18 cellular contexts compared by ENCODE assay signal in genomic region chr7:41421056-41421455, GRCh38.
"Had no signal": no experiment of that assay in that cellular context is flagged by ENCODE, and none has a peak within 500 bp of the region (broad histone marks: within the 10 kb centered on the region; RNA-seq: fewer than 3 reads in every experiment).

No MANE protein-coding gene starts in this region.

- DNase-seq: dermis blood vessel endothelial cell; dorsolateral prefrontal cortex; effector CD4-positive, alpha-beta T cell; effector memory CD4-positive, alpha-beta T cell; foreskin fibroblast; foreskin melanocyte; heart left ventricle; hippocampal formation; left cardiac atrium; left lung; left ventricle myocardium superior; lower lobe of right lung; mesenchymal stem cell; naive thymus-derived CD4-positive, alpha-beta T cell had no signal

- H3K27me3 ChIP-seq: esophagus muscularis mucosa, gastroesophageal sphincter, heart left ventricle, left lung had no signal

- H3K4me3 Mint-ChIP-seq: mesothelial cell of epicardium; naive thymus-derived CD4-positive, alpha-beta T cell had no signal

- ATAC-seq: gastroesophageal sphincter; heart left ventricle; left cardiac atrium; left lung; left ventricle myocardium superior; lower lobe of right lung; naive thymus-derived CD4-positive, alpha-beta T cell had no signal

- H3K36me3 ChIP-seq: esophagus muscularis mucosa, gastroesophageal sphincter, heart left ventricle, left lung, lower lobe of right lung had no signal

- H3K27ac ChIP-seq: coronary artery, dorsolateral prefrontal cortex, esophagus muscularis mucosa, gastroesophageal sphincter, heart left ventricle, left lung, lower lobe of right lung had no signal

- H3K4me3 ChIP-seq: coronary artery, dorsolateral prefrontal cortex, esophagus muscularis mucosa, gastroesophageal sphincter, heart left ventricle, left lung, lower lobe of right lung had no signal

- H3K36me3 Mint-ChIP-seq: mesothelial cell of epicardium had no signal

- H3K27ac Mint-ChIP-seq: mesothelial cell of epicardium; naive thymus-derived CD4-positive, alpha-beta T cell had no signal

- H3K4me1 ChIP-seq: esophagus muscularis mucosa, gastroesophageal sphincter, heart left ventricle, left lung, lower lobe of right lung had no signal

- H3K27me3 Mint-ChIP-seq: naive thymus-derived CD4-positive, alpha-beta T cell had no signal

- H3K9me3 ChIP-seq: esophagus muscularis mucosa, gastroesophageal sphincter, heart left ventricle, left lung, lower lobe of right lung had no signal

- H3K4me1 Mint-ChIP-seq: naive thymus-derived CD4-positive, alpha-beta T cell had no signal
